In genomic region chr9:127463382-127463781, GRCh38 we compare ENCODE assay signal across 2 cellular contexts.
TF ChIP-seq lines count a peak whose summit lies in the region.

No MANE protein-coding gene starts in this region.

TF ChIP-seq in SK-N-SH treated with all-trans-retinoic acid at 6 μM for 48 hours, 23 proteins besides CTCF, POLR2A, EP300 and RAD21 (continued from another document):
- TF ChIP-seq, protein P1, sequence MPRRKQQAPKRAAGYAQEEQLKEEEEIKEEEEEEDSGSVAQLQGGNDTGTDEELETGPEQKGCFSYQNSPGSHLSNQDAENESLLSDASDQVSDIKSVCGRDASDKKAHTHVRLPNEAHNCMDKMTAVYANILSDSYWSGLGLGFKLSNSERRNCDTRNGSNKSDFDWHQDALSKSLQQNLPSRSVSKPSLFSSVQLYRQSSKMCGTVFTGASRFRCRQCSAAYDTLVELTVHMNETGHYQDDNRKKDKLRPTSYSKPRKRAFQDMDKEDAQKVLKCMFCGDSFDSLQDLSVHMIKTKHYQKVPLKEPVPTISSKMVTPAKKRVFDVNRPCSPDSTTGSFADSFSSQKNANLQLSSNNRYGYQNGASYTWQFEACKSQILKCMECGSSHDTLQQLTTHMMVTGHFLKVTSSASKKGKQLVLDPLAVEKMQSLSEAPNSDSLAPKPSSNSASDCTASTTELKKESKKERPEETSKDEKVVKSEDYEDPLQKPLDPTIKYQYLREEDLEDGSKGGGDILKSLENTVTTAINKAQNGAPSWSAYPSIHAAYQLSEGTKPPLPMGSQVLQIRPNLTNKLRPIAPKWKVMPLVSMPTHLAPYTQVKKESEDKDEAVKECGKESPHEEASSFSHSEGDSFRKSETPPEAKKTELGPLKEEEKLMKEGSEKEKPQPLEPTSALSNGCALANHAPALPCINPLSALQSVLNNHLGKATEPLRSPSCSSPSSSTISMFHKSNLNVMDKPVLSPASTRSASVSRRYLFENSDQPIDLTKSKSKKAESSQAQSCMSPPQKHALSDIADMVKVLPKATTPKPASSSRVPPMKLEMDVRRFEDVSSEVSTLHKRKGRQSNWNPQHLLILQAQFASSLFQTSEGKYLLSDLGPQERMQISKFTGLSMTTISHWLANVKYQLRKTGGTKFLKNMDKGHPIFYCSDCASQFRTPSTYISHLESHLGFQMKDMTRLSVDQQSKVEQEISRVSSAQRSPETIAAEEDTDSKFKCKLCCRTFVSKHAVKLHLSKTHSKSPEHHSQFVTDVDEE (CRISPR knock-in tag; IDR thresholded peaks at IDR 0.05): 0 out of 2 replicates have a peak, but pooled peaks have one; percentile 6

TF ChIP-seq in SK-N-SH, 30 proteins besides CTCF, POLR2A, EP300 and RAD21 (continued from another document):
- no peak for TF ChIP-seq ZBTB33 (IDR thresholded peaks at IDR 0.05; ENCODE audit: borderline replicate concordance, low read depth)
- no peak for TF ChIP-seq GABPA (IDR thresholded peaks at IDR 0.05; ENCODE audit: low read depth)
- no peak for TF ChIP-seq RCOR1 (IDR thresholded peaks at IDR 0.05; ENCODE audit: low read length)
- TF ChIP-seq IRF3 (IDR thresholded peaks at IDR 0.05; ENCODE audit: low read depth, low read length): no peak
